ENCODE assay signal across 8 cellular contexts in genomic region chr20:19793716-19794115, GRCh38. TPM values are rescaled to one million over a fixed set of nuclear protein-coding genes. Genes with fewer than 3 reads are reported as not detected.
"Had no signal": no experiment of that assay in that cellular context is flagged by ENCODE, and none has a peak within 500 bp of the region (broad histone marks: within the 10 kb centered on the region; RNA-seq: fewer than 3 reads in every experiment).

No MANE protein-coding gene starts in this region.

- H3K4me3 Mint-ChIP-seq: GM23338, H9, IgD-negative memory B cell had no signal

- DNase-seq: H9, HCEC 1CT, KBM-7 had no signal

- H2AFZ ChIP-seq: GM23338 had no signal

- H3K4me2 ChIP-seq: GM23338 had no signal

- H3K4me3 ChIP-seq: GM23338 had no signal

- H3K27ac Mint-ChIP-seq: GM23338, H9, IgD-negative memory B cell had no signal

- FAIRE-seq: H1, H54, HTR-8/SVneo had no signal

- ATAC-seq: GM23338 had no signal

- H3K9me3 Mint-ChIP-seq: GM23338 had no signal

- H3K4me1 Mint-ChIP-seq: IgD-negative memory B cell had no signal

RNA-seq across cellular contexts. Expression of gene RIN2, which starts 35.7 kb away (rescaled TPM):
- polyA plus RNA-seq: IgD-negative memory B cell had no signal
